25 cellular contexts compared by ENCODE assay signal in the genomic region with DNA sequence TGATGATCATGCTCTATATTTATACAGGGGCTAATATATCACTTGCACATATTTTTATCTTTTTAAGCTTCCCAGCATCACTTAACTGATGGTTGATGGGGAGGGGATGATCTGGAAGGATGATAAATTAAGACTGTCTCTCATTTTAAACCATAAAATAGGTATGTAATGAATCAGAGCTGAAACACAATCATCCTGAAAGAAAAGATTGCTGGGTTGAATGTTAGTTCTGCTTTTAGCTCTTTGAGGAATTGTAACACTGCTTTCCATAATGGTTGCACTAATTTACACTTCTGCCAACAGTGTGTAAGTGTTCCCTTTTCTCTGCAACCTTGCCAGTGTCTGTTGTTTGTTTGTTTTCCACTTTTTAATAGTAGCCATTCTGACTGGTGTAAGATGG.
"Had no signal": no experiment of that assay in that cellular context is flagged by ENCODE, and none has a peak within 500 bp of the region (broad histone marks: within the 10 kb centered on the region; RNA-seq: fewer than 3 reads in every experiment).

No MANE protein-coding gene starts in this region.

- H3K4me3 ChIP-seq: K562, PC-9, Peyer's patch, SJSA1, SK-N-MC had no signal

- ATAC-seq: K562, Right ventricle myocardium inferior had no signal

- FAIRE-seq: K562 had no signal

- H3K27ac Mint-ChIP-seq: IgD-negative memory B cell had no signal

- H3K27ac ChIP-seq: KMS-11, PC-9, Peyer's patch, SJSA1, SK-N-MC had no signal

- DNase-seq: Kasumi-1, MM.1S, NCI-H1048, NCI-H1105, NCI-H1417, NCI-H1436 treated with DMSO at 0.1 percent for 48 hours, NCI-H1694, NCI-H187 treated with DMSO at 0.1 percent for 48 hours, NCI-H2029 treated with DMSO at 0.1 percent for 48 hours, NCI-H226, NCI-H446, NCI-H510A, NCI-H524 treated with DMSO at 0.1 percent for 48 hours, NCI-H69, NCI-H774, PC-9, Peyer's patch, SHP77 treated with DMSO at 0.1 percent for 48 hours, T-helper 1 cell had no signal

- H3K36me3 ChIP-seq: Peyer's patch, SJSA1 had no signal

- H3K4me2 ChIP-seq: KMS-11, PC-9 had no signal

- H3K4me1 ChIP-seq: SJSA1 had no signal

- H3K9me3 ChIP-seq: Peyer's patch, SJSA1 had no signal

- H3K27me3 ChIP-seq: Peyer's patch, SJSA1 had no signal

- H3K9ac ChIP-seq: KMS-11 had no signal

- H2AFZ ChIP-seq: PC-9 had no signal

- H3K4me1 Mint-ChIP-seq: IgD-negative memory B cell had no signal

- H3K4me3 Mint-ChIP-seq: IgD-negative memory B cell had no signal
